ENCODE assay signal across 14 cellular contexts in genomic region chr20:47713941-47714450, GRCh38.
DNase-seq lines count a peak whose midpoint lies in the region; ATAC-seq, FAIRE-seq and TF ChIP-seq lines count a peak whose summit lies in the region.
"Had no signal": no experiment of that assay in that cellular context is flagged by ENCODE, and none has a peak within 500 bp of the region (broad histone marks: within the 10 kb centered on the region; RNA-seq: fewer than 3 reads in every experiment).

No MANE protein-coding gene starts in this region.

- H3K4me1 ChIP-seq in kidney (ENCODE audit: control insufficient read depth in 1 of 2, insufficient read depth in 1 of 2, low read depth in 1 of 2, low read length in 2 of 2), result peaks cover 0 to 9% of the 10 kb centered on the region in 2 donors
- H3K4me1 ChIP-seq in thoracic aorta (ENCODE audit: control insufficient read depth in 1 of 2, low read depth in 2 of 2), result peaks cover 3 to 7% of the 10 kb centered on the region in 2 donors
- H3K4me1 ChIP-seq in mammary epithelial cell (ENCODE audit: insufficient read depth, low read length), result no peaks in the 10 kb centered on the region

- H3K27ac ChIP-seq in VCaP (peak overlapping the region; percentile 28; the same call in 1 of the 2 replicates), kidney (ENCODE audit: low read depth in 2 of 2, low read length in 2 of 2) (no peak overlapping the region), thoracic aorta (no peak overlapping the region), mammary epithelial cell (ENCODE audit: insufficient read depth, low read depth, low read length) (no peak overlapping the region)
- H3K27ac ChIP-seq: brain microvascular endothelial cell, gastroesophageal sphincter had no signal

- WGBS in mammary epithelial cell (ENCODE audit: low coverage, missing lambda C conversion rate), result 96% methylated on average over 24 of the region's 24 CpGs

- H2AFZ ChIP-seq in mammary epithelial cell (ENCODE audit: low read depth, low read length), result no peak overlapping the region

- FAIRE-seq in HTR-8/SVneo (lab: Jason Lieb, UNC) (peak; percentile 69), kidney (lab: Jason Lieb, UNC) (no peak)

- H3K79me2 ChIP-seq in mammary epithelial cell (ENCODE audit: insufficient read depth, low read length), result peaks cover 45% of the 10 kb centered on the region

- no peak for ATAC-seq in thoracic aorta (ENCODE audit: insufficient number of reproducible peaks, low FRiP score, low read depth)
- ATAC-seq in GM19395 (IDR thresholded peaks at IDR 0.05; ENCODE audit: unreplicated experiment), result no peak
- no peak for ATAC-seq in GM19397 (IDR thresholded peaks at IDR 0.05; ENCODE audit: unreplicated experiment)
- ATAC-seq: gastroesophageal sphincter had no signal

- DNase-seq in HTR-8/SVneo (ENCODE audit: insufficient read length, low spot score) (no peak), kidney (peak; percentile 85), thoracic aorta (ENCODE audit: low spot score) (no peak), mammary epithelial cell (no peak)
- DNase-seq: activated naive CD4-positive, alpha-beta T cell treated with anti-CD3 and anti-CD28 coated beads for 36 hours; brain microvascular endothelial cell; CD4-positive, alpha-beta T cell; effector memory CD4-positive, alpha-beta T cell; NCI-H2171; posterior cingulate gyrus had no signal

- CTCF ChIA-PET in mammary epithelial cell (lab: Charles Lee; ENCODE audit: low non-redundant PET), result no interaction called here

- H3K9ac ChIP-seq in kidney (ENCODE audit: low read length in 2 of 2), result no peak overlapping the region
- H3K9ac ChIP-seq in mammary epithelial cell (ENCODE audit: insufficient read depth, low read length), result no peak overlapping the region

- dilution Hi-C loops in mammary epithelial cell (cut with HindIII; ENCODE audit: low sequenced_read_pairs), result no loop called here

- H3K36me3 ChIP-seq in kidney (ENCODE audit: control insufficient read depth in 1 of 2, insufficient read depth in 2 of 2, low read length in 2 of 2) (no peaks in the 10 kb centered on the region), thoracic aorta (no peaks in the 10 kb centered on the region), mammary epithelial cell (ENCODE audit: insufficient read depth, low read length) (peaks cover 2% of the 10 kb centered on the region)
- H3K36me3 ChIP-seq: brain microvascular endothelial cell, gastroesophageal sphincter had no signal

- BruUV-seq in mammary epithelial cell (replicated peaks; lab: Mats Ljungman, UMichigan), result no TSS peak

- intact Hi-C loops in kidney (cut with DNase I) (no loop called here), mammary epithelial cell (cut with micrococcal nuclease) (no loop called here)

- TF ChIP-seq CTCF in VCaP (conservative IDR thresholded peaks at IDR 0.05) (no peak), kidney (IDR thresholded peaks at IDR 0.05; ENCODE audit: borderline replicate concordance, extremely low read depth, insufficient read depth) (no peak), thoracic aorta (IDR thresholded peaks at IDR 0.05) (no peak), mammary epithelial cell (conservative IDR thresholded peaks at IDR 0.05 in 1 of 2, IDR thresholded peaks at IDR 0.05 in 1 of 2; ENCODE audit: extremely low read depth in 1 of 2, insufficient read depth in 1 of 2, low read depth in 1 of 2, low read length in 2 of 2) (no peak)

- H3K4me3 ChIP-seq in kidney (ENCODE audit: low read length in 2 of 2) (no peak overlapping the region), thoracic aorta (peak overlapping the region; percentile 45), mammary epithelial cell (replicated peaks in 1 of 3; ENCODE audit: insufficient read depth in 1 of 3, low read depth in 2 of 3, low read length in 3 of 3) (no peak overlapping the region)
- H3K4me3 ChIP-seq: gastroesophageal sphincter had no signal

- H3K9me3 ChIP-seq in kidney (ENCODE audit: control insufficient read depth in 1 of 2, low read length in 2 of 2), result no peaks in the 10 kb centered on the region
- no peaks in the 10 kb centered on the region for H3K9me3 ChIP-seq in thoracic aorta
- H3K9me3 ChIP-seq in mammary epithelial cell (replicated peaks; ENCODE audit: insufficient read depth, low read length), result no peaks in the 10 kb centered on the region
- H3K9me3 ChIP-seq: gastroesophageal sphincter had no signal

- in situ Hi-C loops in mammary epithelial cell (cut with MboI; ENCODE audit: low sequenced_read_pairs in 2 of 2), result no loop called here

- no peak overlapping the region for H3K4me2 ChIP-seq in mammary epithelial cell (ENCODE audit: insufficient read depth, low read depth, low read length)

- H3K27me3 ChIP-seq in thoracic aorta (replicated peaks; ENCODE audit: insufficient read depth) (no peaks in the 10 kb centered on the region), mammary epithelial cell (ENCODE audit: insufficient read depth, low read length) (no peaks in the 10 kb centered on the region)
- H3K27me3 ChIP-seq: brain microvascular endothelial cell, gastroesophageal sphincter had no signal

- no peaks in the 10 kb centered on the region for H4K20me1 ChIP-seq in mammary epithelial cell (ENCODE audit: insufficient read depth, low read length)
